In the genomic region with DNA sequence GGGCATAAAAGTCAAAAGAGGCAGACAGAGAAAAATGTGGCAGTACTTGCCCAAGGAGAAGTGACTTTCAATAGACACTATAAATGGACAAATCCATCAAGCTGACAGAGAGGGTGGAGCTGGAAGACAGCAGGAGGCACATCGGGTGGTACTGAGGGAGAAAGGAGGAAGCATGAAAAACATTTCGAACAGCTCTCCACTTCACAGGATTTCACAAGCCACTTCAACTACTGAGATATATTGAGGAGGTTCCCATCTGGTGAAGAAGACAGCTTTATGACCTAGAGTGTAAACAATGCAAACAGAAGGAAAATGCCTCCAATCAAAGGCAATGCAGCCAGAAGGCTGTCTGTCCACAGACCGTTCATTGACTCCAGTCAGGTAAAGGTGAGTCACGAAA, we compare ENCODE assay signal across 1 cellular context.
TF ChIP-seq lines count a peak whose summit lies in the region.

No MANE protein-coding gene starts in this region.

TF ChIP-seq in K562, 482 proteins besides CTCF, POLR2A, EP300 and RAD21 (continued from another document and continues in another):
- TF ChIP-seq STAT5B (CRISPR knock-in tag; IDR thresholded peaks at IDR 0.05), result no peak
- TF ChIP-seq NFE2 (IDR thresholded peaks at IDR 0.05; ENCODE audit: low read depth), result no peak
- TF ChIP-seq CBX8 (IDR thresholded peaks at IDR 0.05; ENCODE audit: borderline replicate concordance, extremely low read depth, low read depth, low read length, poor library complexity, severe bottlenecking), result no peak
- TF ChIP-seq NKRF (IDR thresholded peaks at IDR 0.05; ENCODE audit: borderline replicate concordance), result no peak
- TF ChIP-seq, protein P1, sequence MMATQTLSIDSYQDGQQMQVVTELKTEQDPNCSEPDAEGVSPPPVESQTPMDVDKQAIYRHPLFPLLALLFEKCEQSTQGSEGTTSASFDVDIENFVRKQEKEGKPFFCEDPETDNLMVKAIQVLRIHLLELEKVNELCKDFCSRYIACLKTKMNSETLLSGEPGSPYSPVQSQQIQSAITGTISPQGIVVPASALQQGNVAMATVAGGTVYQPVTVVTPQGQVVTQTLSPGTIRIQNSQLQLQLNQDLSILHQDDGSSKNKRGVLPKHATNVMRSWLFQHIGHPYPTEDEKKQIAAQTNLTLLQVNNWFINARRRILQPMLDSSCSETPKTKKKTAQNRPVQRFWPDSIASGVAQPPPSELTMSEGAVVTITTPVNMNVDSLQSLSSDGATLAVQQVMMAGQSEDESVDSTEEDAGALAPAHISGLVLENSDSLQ (IDR thresholded peaks at IDR 0.05), result peak; percentile 68
- TF ChIP-seq PBX2 (CRISPR knock-in tag; IDR thresholded peaks at IDR 0.05; ENCODE audit: low read depth), result no peak
- peak; percentile 87 for TF ChIP-seq PBX2 (tag; conservative IDR thresholded peaks at IDR 0.05; ENCODE audit: low read depth)
- TF ChIP-seq NCOR1 (IDR thresholded peaks at IDR 0.05), result no peak
- TF ChIP-seq BRF1 (IDR thresholded peaks at IDR 0.05; ENCODE audit: borderline replicate concordance, extremely low read depth, insufficient read length), result no peak
- no peak for TF ChIP-seq ZNF699 (CRISPR knock-in tag; IDR thresholded peaks at IDR 0.05; ENCODE audit: insufficient replicate concordance)
- TF ChIP-seq, protein P2, sequence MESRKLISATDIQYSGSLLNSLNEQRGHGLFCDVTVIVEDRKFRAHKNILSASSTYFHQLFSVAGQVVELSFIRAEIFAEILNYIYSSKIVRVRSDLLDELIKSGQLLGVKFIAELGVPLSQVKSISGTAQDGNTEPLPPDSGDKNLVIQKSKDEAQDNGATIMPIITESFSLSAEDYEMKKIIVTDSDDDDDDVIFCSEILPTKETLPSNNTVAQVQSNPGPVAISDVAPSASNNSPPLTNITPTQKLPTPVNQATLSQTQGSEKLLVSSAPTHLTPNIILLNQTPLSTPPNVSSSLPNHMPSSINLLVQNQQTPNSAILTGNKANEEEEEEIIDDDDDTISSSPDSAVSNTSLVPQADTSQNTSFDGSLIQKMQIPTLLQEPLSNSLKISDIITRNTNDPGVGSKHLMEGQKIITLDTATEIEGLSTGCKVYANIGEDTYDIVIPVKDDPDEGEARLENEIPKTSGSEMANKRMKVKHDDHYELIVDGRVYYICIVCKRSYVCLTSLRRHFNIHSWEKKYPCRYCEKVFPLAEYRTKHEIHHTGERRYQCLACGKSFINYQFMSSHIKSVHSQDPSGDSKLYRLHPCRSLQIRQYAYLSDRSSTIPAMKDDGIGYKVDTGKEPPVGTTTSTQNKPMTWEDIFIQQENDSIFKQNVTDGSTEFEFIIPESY (CRISPR knock-in tag; IDR thresholded peaks at IDR 0.05), result no peak
- TF ChIP-seq CEBPB (tag; IDR thresholded peaks at IDR 0.05), result 0 out of 2 replicates have a peak, but pooled peaks have one; percentile 11
- TF ChIP-seq, protein P3, sequence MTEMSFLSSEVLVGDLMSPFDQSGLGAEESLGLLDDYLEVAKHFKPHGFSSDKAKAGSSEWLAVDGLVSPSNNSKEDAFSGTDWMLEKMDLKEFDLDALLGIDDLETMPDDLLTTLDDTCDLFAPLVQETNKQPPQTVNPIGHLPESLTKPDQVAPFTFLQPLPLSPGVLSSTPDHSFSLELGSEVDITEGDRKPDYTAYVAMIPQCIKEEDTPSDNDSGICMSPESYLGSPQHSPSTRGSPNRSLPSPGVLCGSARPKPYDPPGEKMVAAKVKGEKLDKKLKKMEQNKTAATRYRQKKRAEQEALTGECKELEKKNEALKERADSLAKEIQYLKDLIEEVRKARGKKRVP (CRISPR knock-in tag; IDR thresholded peaks at IDR 0.05), result 0 out of 2 replicates have a peak, but pooled peaks have one; percentile 18
- peak; percentile 52; the same call in 1 of the 2 replicates for TF ChIP-seq TCF3 (CRISPR knock-in tag; IDR thresholded peaks at IDR 0.05)
- TF ChIP-seq SIRT6 (IDR thresholded peaks at IDR 0.05; ENCODE audit: low read depth, low read length), result no peak
- peak; percentile 31; the same call in 1 of the 2 replicates for TF ChIP-seq CTBP1 (IDR thresholded peaks at IDR 0.05; ENCODE audit: borderline replicate concordance)
- no peak for TF ChIP-seq BMI1 (IDR thresholded peaks at IDR 0.05; ENCODE audit: low read length)
- TF ChIP-seq FOXA3 (CRISPR knock-in tag; conservative IDR thresholded peaks at IDR 0.05 in 1 of 2, IDR thresholded peaks at IDR 0.05 in 1 of 2), result peak in 1 of 2 experiments; percentile 44; a peak in 1 of 4 replicates
- TF ChIP-seq ZNF77 (CRISPR knock-in tag; IDR thresholded peaks at IDR 0.05), result no peak
- no peak for TF ChIP-seq E2F8 (IDR thresholded peaks at IDR 0.05; ENCODE audit: low read depth, partially characterized antibody)
- TF ChIP-seq CHD4 (IDR thresholded peaks at IDR 0.05; ENCODE audit: insufficient read depth, insufficient replicate concordance, low read depth, low read length, poor library complexity, severe bottlenecking), result no peak
- no peak for TF ChIP-seq ZNF76 (CRISPR knock-in tag; IDR thresholded peaks at IDR 0.05; ENCODE audit: borderline replicate concordance)
- peak; percentile 70 for TF ChIP-seq MEIS2 (IDR thresholded peaks at IDR 0.05; ENCODE audit: partially characterized antibody)
- no peak for TF ChIP-seq ZNF609 (CRISPR knock-in tag; IDR thresholded peaks at IDR 0.05; ENCODE audit: borderline replicate concordance)
- no peak for TF ChIP-seq DDX20 (tag; IDR thresholded peaks at IDR 0.05; ENCODE audit: low read depth)
- TF ChIP-seq E2F1 (CRISPR knock-in tag; IDR thresholded peaks at IDR 0.05), result no peak
- TF ChIP-seq XRCC4 (IDR thresholded peaks at IDR 0.05; ENCODE audit: extremely low read depth, insufficient read depth, insufficient read length), result no peak
- no peak for TF ChIP-seq ZFP36 (IDR thresholded peaks at IDR 0.05; ENCODE audit: low read depth, low read length, partially characterized antibody)
- TF ChIP-seq KHSRP (IDR thresholded peaks at IDR 0.05), result no peak
- TF ChIP-seq, protein P4, sequence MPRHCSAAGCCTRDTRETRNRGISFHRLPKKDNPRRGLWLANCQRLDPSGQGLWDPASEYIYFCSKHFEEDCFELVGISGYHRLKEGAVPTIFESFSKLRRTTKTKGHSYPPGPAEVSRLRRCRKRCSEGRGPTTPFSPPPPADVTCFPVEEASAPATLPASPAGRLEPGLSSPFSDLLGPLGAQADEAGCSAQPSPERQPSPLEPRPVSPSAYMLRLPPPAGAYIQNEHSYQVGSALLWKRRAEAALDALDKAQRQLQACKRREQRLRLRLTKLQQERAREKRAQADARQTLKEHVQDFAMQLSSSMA (CRISPR knock-in tag; IDR thresholded peaks at IDR 0.05), result no peak
- 0 out of 2 replicates have a peak, but pooled peaks have one; percentile 21 for TF ChIP-seq JUND (IDR thresholded peaks at IDR 0.05; ENCODE audit: borderline replicate concordance, low read depth, low read length)
- TF ChIP-seq JUND (tag; IDR thresholded peaks at IDR 0.05; ENCODE audit: borderline replicate concordance, low read depth, low read length), result no peak
- TF ChIP-seq HEY1 (CRISPR knock-in tag; IDR thresholded peaks at IDR 0.05; ENCODE audit: borderline replicate concordance), result no peak
- TF ChIP-seq TSC22D4 (tag; IDR thresholded peaks at IDR 0.05), result no peak
- no peak for TF ChIP-seq ZBTB1 (CRISPR knock-in tag; IDR thresholded peaks at IDR 0.05; ENCODE audit: borderline replicate concordance, low read depth)
- TF ChIP-seq, protein P5, sequence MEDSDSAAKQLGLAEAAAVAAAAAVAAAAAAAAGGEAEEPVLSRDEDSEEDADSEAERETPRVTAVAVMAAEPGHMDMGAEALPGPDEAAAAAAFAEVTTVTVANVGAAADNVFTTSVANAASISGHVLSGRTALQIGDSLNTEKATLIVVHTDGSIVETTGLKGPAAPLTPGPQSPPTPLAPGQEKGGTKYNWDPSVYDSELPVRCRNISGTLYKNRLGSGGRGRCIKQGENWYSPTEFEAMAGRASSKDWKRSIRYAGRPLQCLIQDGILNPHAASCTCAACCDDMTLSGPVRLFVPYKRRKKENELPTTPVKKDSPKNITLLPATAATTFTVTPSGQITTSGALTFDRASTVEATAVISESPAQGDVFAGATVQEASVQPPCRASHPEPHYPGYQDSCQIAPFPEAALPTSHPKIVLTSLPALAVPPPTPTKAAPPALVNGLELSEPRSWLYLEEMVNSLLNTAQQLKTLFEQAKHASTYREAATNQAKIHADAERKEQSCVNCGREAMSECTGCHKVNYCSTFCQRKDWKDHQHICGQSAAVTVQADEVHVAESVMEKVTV (CRISPR knock-in tag; IDR thresholded peaks at IDR 0.05), result no peak
- no peak for TF ChIP-seq SMARCE1 (IDR thresholded peaks at IDR 0.05)
